1 cellular context compared by ENCODE assay signal in genomic region chr10:5404188-5405041, GRCh38.
A peak's percentile ranks its signal among the peaks of the same experiment; 100 is the strongest.
TF ChIP-seq lines count a peak whose summit lies in the region.

TSS of gene TUBAL3 (minus strand) at chr10:5404828. CDS start at chr10:5404792, 36 bp downstream.

TF ChIP-seq in K562, 482 proteins besides CTCF, POLR2A, EP300 and RAD21 (continued from another document and continues in another):
- TF ChIP-seq NFXL1 (CRISPR knock-in tag; IDR thresholded peaks at IDR 0.05) (no peak), ZNF239 (CRISPR knock-in tag; IDR thresholded peaks at IDR 0.05) (no peak), TCFL5 (CRISPR knock-in tag; conservative IDR thresholded peaks at IDR 0.05) (no peak), TCF15 (CRISPR knock-in tag; IDR thresholded peaks at IDR 0.05) (no peak), ZNF282 (CRISPR knock-in tag; IDR thresholded peaks at IDR 0.05) (no peak), DDX20 (tag; IDR thresholded peaks at IDR 0.05; ENCODE audit: low read depth) (no peak), TEAD2 (tag; IDR thresholded peaks at IDR 0.05) (no peak), ZNF592 (IDR thresholded peaks at IDR 0.05) (peak; percentile 58), ZZZ3 (IDR thresholded peaks at IDR 0.05) (no peak), HBP1 (CRISPR knock-in tag; IDR thresholded peaks at IDR 0.05) (no peak), SFPQ (IDR thresholded peaks at IDR 0.05; ENCODE audit: low read depth, low read length) (no peak), NCOA6 (IDR thresholded peaks at IDR 0.05) (no peak), TBL1XR1 (IDR thresholded peaks at IDR 0.05; ENCODE audit: low read length in 2 of 2) (no peak), HIVEP1 (CRISPR knock-in tag; IDR thresholded peaks at IDR 0.05) (no peak), ETS2 (tag; IDR thresholded peaks at IDR 0.05; ENCODE audit: borderline replicate concordance, poor library complexity, severe bottlenecking) (no peak), MCM5 (IDR thresholded peaks at IDR 0.05; ENCODE audit: low read depth) (no peak), GATAD2A (IDR thresholded peaks at IDR 0.05) (no peak), FOS (IDR thresholded peaks at IDR 0.05; ENCODE audit: extremely low read depth, insufficient read length) (no peak), ETV5 (CRISPR knock-in tag; IDR thresholded peaks at IDR 0.05; ENCODE audit: low read depth) (peak; percentile 71; the same call in 1 of the 2 replicates), KDM1A (IDR thresholded peaks at IDR 0.05) (peak in 1 of 2 experiments; percentile 31; a peak in 1 of 4 replicates), CREB5 (CRISPR knock-in tag; IDR thresholded peaks at IDR 0.05) (no peak), SMARCC2 (IDR thresholded peaks at IDR 0.05; ENCODE audit: low read depth) (no peak), DMBX1 (CRISPR knock-in tag; IDR thresholded peaks at IDR 0.05; ENCODE audit: borderline replicate concordance) (0 out of 2 replicates have a peak, but pooled peaks have one; percentile 34), RUNX1 (IDR thresholded peaks at IDR 0.05; ENCODE audit: low read depth) (no peak), FOXA1 (IDR thresholded peaks at IDR 0.05; ENCODE audit: borderline replicate concordance) (no peak), HMG20B (CRISPR knock-in tag; IDR thresholded peaks at IDR 0.05) (no peak), KAT8 (IDR thresholded peaks at IDR 0.05; ENCODE audit: low read depth) (no peak), ELF1 (tag; IDR thresholded peaks at IDR 0.05) (no peak), OTX1 (CRISPR knock-in tag; IDR thresholded peaks at IDR 0.05) (no peak), USF2 (CRISPR knock-in tag; IDR thresholded peaks at IDR 0.05) (no peak), ZNF133 (CRISPR knock-in tag; IDR thresholded peaks at IDR 0.05) (no peak), HEY1 (CRISPR knock-in tag; IDR thresholded peaks at IDR 0.05; ENCODE audit: borderline replicate concordance) (no peak), CTBP1 (IDR thresholded peaks at IDR 0.05; ENCODE audit: borderline replicate concordance) (no peak), MCM3 (IDR thresholded peaks at IDR 0.05) (no peak), POLR2AphosphoS2 (IDR thresholded peaks at IDR 0.05; ENCODE audit: low read length) (no peak), IRF1 (CRISPR knock-in tag; IDR thresholded peaks at IDR 0.05; ENCODE audit: borderline replicate concordance) (no peak), GTF2E2 (tag; IDR thresholded peaks at IDR 0.05) (no peak), MXI1 (IDR thresholded peaks at IDR 0.05; ENCODE audit: low read depth, low read length) (no peak), MLLT1 (IDR thresholded peaks at IDR 0.05) (no peak), NKRF (IDR thresholded peaks at IDR 0.05; ENCODE audit: borderline replicate concordance) (no peak), MYNN (IDR thresholded peaks at IDR 0.05) (peak; percentile 34; the same call in 1 of the 2 replicates), MYNN (CRISPR knock-in tag; IDR thresholded peaks at IDR 0.05) (no peak), ZNF639 (CRISPR knock-in tag; conservative IDR thresholded peaks at IDR 0.05 in 1 of 2, IDR thresholded peaks at IDR 0.05 in 1 of 2) (no peak), SIN3A (IDR thresholded peaks at IDR 0.05; ENCODE audit: borderline replicate concordance in 2 of 2, control insufficient read depth in 1 of 2, low read depth in 2 of 2, low read length in 2 of 2) (0 out of 4 replicates have a peak, but pooled peaks of 1 of the 2 experiments have one; percentile 33), STAG1 (CRISPR knock-in tag; IDR thresholded peaks at IDR 0.05; ENCODE audit: borderline replicate concordance) (no peak), SMARCA5 (IDR thresholded peaks at IDR 0.05) (no peak), ATF7 (IDR thresholded peaks at IDR 0.05) (peak; percentile 52), ARHGAP35 (IDR thresholded peaks at IDR 0.05; ENCODE audit: partially characterized antibody) (no peak), SNIP1 (IDR thresholded peaks at IDR 0.05; ENCODE audit: low read depth) (no peak), JUN (IDR thresholded peaks at IDR 0.05; ENCODE audit: borderline replicate concordance, low read depth, low read length) (no peak), JUN (CRISPR knock-in tag; IDR thresholded peaks at IDR 0.05; ENCODE audit: borderline replicate concordance) (no peak), KLF10 (CRISPR knock-in tag; IDR thresholded peaks at IDR 0.05) (no peak), THRAP3 (IDR thresholded peaks at IDR 0.05; ENCODE audit: borderline replicate concordance) (no peak), ZNF707 (CRISPR knock-in tag; conservative IDR thresholded peaks at IDR 0.05) (no peak), BDP1 (IDR thresholded peaks at IDR 0.05; ENCODE audit: insufficient read depth, insufficient read length) (no peak), MTA2 (IDR thresholded peaks at IDR 0.05; ENCODE audit: low read depth) (no peak)
